Comparison of ENCODE assay signal across 14 cellular contexts in genomic region chr9:122190597-122191381, GRCh38.
DNase-seq lines count a peak whose midpoint lies in the region; ATAC-seq and TF ChIP-seq lines count a peak whose summit lies in the region.
"Had no signal": no experiment of that assay in that cellular context is flagged by ENCODE, and none has a peak within 500 bp of the region (broad histone marks: within the 10 kb centered on the region; RNA-seq: fewer than 3 reads in every experiment).

No MANE protein-coding gene starts in this region.

- DNase-seq in AG10803 (ENCODE audit: low read depth) (peak; percentile 31), ELR (ENCODE audit: low read depth) (peak; percentile 85), RWPE2 (ENCODE audit: low spot score) (no peak), hepatic stellate cell (ENCODE audit: low spot score) (peak; percentile 41), GM13976 (ENCODE audit: low spot score) (no peak), NCI-H226 (no peak), retina (no peak)
- DNase-seq: activated B cell treated with CpG ODN at 0.5 μM for 24 hours, cortex of kidney, glutamatergic neuron, NCI-H2171, thyroid gland had no signal

- ATAC-seq in RWPE2 (ENCODE audit: low read depth) = peak; percentile 40; the same call in 2 of the 3 replicates
- no peak for ATAC-seq in GM18498 (IDR thresholded peaks at IDR 0.05; ENCODE audit: unreplicated experiment)
- ATAC-seq: Right ventricle myocardium inferior had no signal

- no peak overlapping the region for H3K27ac ChIP-seq in RWPE2 (ENCODE audit: poor library complexity, severe bottlenecking)
- H3K27ac ChIP-seq: thyroid gland had no signal

- H3K4me3 ChIP-seq in AG10803 (ENCODE audit: low read length) = no peak overlapping the region
- H3K4me3 ChIP-seq in RWPE2 (ENCODE audit: severe bottlenecking) = no peak overlapping the region
- H3K4me3 ChIP-seq: thyroid gland had no signal

- H3K27me3 ChIP-seq in RWPE2 (ENCODE audit: insufficient read depth, poor library complexity, severe bottlenecking) = no peaks in the 10 kb centered on the region
- H3K27me3 ChIP-seq: thyroid gland had no signal

- TF ChIP-seq CTCF in AG10803 (conservative IDR thresholded peaks at IDR 0.05; ENCODE audit: low read length) (no peak), RWPE2 (IDR thresholded peaks at IDR 0.05; ENCODE audit: poor library complexity, severe bottlenecking) (no peak), GM13976 (IDR thresholded peaks at IDR 0.05; ENCODE audit: borderline replicate concordance, control extremely low read depth, extremely low read depth, insufficient read depth, missing control alignments) (no peak)

- no peaks in the 10 kb centered on the region for H3K4me1 ChIP-seq in RWPE2 (ENCODE audit: insufficient read depth, poor library complexity, severe bottlenecking)
- H3K4me1 ChIP-seq: thyroid gland had no signal

- no peaks in the 10 kb centered on the region for H3K36me3 ChIP-seq in RWPE2 (ENCODE audit: low read depth)
- H3K36me3 ChIP-seq: thyroid gland had no signal

- H3K9me3 ChIP-seq in RWPE2 (ENCODE audit: severe bottlenecking) = no peaks in the 10 kb centered on the region
- H3K9me3 ChIP-seq: thyroid gland had no signal

- in situ Hi-C loops in GM13976 (cut with MboI; ENCODE audit: low sequenced_read_pairs, unreplicated experiment) = no loop called here

Comparison
In these comparisons a context has a peak if more than half of its experiments do, and no peak if none do; other contexts are left out.
1. DNase-seq: peak in AG10803 (single experiment), ELR (single experiment) and hepatic stellate cell (single experiment); none in RWPE2 (single experiment), GM13976 (single experiment), NCI-H226 (single experiment) and retina (single experiment).